ENCODE assay signal across 1 cellular context in the genomic region with DNA sequence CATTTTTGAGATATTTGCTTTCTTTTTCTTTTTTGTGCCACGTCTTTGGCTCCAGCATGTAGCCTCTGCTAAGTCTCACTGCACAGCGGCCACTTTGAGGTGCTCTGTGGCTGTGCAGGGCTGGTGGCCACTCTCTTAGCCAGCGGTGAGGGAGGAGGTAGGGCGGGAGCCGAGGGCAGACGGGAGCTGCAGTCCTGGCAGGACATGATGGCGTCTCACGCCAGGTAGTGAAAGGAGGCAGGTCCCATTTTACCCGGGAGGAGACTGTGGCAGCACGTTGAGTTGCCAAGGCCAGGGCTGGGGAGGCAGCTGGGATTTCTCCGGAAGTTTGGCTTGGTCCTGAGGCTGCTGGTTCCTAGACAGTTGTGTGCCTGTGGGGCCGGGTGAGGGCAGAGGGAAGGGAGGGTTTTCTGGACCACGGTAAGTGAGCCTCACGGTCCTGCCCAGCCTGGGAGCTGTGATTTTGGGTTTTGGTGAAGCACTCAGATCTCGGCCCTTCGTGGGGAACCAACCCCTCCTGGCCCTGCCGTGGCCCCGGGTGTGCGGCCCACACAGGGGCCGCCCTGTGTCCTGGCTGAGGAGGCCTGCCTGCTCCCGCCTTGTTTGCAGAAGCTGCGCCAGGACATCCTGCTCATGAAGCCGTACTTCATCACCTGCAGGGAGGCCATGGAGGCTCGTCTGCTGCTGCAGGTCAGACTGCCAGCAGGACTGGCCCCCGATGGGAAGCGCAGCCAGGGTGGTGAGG.
A peak's percentile ranks its signal among the peaks of the same experiment; 100 is the strongest.
TF ChIP-seq lines count a peak whose summit lies in the region.

No MANE protein-coding gene starts in this region.

TF ChIP-seq in K562, 482 proteins besides CTCF, POLR2A, EP300 and RAD21:
- TF ChIP-seq POLR2G (IDR thresholded peaks at IDR 0.05; ENCODE audit: low read depth, low read length) (peak; percentile 19; the same call in 1 of the 2 replicates), TCF7 (IDR thresholded peaks at IDR 0.05; ENCODE audit: borderline replicate concordance) (no peak), SMARCA4 (IDR thresholded peaks at IDR 0.05) (no peak)
